ENCODE assay signal across 1 cellular context in the genomic region with DNA sequence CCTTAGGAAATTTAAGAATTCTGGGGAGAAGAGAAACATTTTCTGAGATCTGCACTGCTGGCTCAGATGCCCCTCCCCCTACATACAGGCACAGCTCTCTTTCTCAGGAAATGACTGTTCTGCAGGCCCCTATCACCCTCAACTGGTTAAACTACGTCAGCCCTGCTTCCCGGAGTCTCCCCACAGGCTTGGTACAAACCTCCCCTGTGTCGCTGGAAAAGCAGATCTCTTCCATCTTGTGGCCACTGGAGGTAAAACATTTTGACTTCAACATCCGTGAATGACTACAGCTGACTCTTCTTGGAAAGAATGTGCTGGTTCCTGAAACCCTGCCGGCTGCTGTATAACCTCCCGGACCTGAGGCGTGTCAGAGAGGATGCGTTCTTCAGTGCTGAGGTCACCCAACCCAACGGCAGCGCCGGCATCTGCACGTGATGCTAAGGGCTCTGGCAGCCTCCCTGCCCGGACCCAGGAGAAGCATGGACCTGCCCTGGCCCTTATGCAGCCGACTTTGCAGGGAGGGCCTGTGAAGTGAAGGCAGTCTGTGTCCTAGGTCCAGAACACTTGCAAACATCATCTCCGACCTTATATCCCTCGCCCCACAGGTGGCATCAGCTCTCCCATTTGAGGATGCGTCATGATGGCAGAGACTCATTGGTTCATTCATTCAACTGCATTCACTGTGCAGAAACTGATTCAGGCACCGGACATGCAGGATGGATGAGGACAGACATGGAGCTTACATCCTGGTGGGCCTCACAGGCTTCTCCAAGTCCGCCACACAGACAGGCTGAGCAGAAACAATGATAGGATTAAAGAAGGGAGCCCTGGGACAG.
TF ChIP-seq lines count a peak whose summit lies in the region.

No MANE protein-coding gene starts in this region.

TF ChIP-seq in HepG2, 621 proteins besides CTCF, POLR2A, EP300 and RAD21 (continued from another document and continues in another):
- TF ChIP-seq, protein P1, sequence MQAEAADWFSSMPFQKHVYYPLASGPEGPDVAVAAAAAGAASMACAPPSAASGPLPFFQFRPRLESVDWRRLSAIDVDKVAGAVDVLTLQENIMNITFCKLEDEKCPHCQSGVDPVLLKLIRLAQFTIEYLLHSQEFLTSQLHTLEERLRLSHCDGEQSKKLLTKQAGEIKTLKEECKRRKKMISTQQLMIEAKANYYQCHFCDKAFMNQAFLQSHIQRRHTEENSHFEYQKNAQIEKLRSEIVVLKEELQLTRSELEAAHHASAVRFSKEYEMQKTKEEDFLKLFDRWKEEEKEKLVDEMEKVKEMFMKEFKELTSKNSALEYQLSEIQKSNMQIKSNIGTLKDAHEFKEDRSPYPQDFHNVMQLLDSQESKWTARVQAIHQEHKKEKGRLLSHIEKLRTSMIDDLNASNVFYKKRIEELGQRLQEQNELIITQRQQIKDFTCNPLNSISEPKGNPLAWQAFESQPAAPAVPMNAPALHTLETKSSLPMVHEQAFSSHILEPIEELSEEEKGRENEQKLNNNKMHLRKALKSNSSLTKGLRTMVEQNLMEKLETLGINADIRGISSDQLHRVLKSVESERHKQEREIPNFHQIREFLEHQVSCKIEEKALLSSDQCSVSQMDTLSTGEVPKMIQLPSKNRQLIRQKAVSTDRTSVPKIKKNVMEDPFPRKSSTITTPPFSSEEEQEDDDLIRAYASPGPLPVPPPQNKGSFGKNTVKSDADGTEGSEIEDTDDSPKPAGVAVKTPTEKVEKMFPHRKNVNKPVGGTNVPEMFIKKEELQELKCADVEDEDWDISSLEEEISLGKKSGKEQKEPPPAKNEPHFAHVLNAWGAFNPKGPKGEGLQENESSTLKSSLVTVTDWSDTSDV (CRISPR knock-in tag; IDR thresholded peaks at IDR 0.05) = no peak
- TF ChIP-seq FOXC1 (CRISPR knock-in tag; IDR thresholded peaks at IDR 0.05; ENCODE audit: borderline replicate concordance) = no peak
- no peak for TF ChIP-seq ZNF891 (CRISPR knock-in tag; IDR thresholded peaks at IDR 0.05)
- TF ChIP-seq POGZ (CRISPR knock-in tag; IDR thresholded peaks at IDR 0.05) = no peak
- no peak for TF ChIP-seq SALL2 (CRISPR knock-in tag; IDR thresholded peaks at IDR 0.05)
- peak; percentile 36; the same call in 1 of the 2 replicates for TF ChIP-seq ETV5 (CRISPR knock-in tag; IDR thresholded peaks at IDR 0.05; ENCODE audit: borderline replicate concordance)
- TF ChIP-seq MIXL1 (CRISPR knock-in tag; IDR thresholded peaks at IDR 0.05) = no peak
- TF ChIP-seq SKIL (CRISPR knock-in tag; IDR thresholded peaks at IDR 0.05; ENCODE audit: borderline replicate concordance) = no peak
- no peak for TF ChIP-seq TRIM24 (CRISPR knock-in tag; IDR thresholded peaks at IDR 0.05)
- no peak for TF ChIP-seq AGO2 (optimal IDR thresholded peaks at IDR 0.05; ENCODE audit: low read depth, low read length)
- TF ChIP-seq, protein P2, sequence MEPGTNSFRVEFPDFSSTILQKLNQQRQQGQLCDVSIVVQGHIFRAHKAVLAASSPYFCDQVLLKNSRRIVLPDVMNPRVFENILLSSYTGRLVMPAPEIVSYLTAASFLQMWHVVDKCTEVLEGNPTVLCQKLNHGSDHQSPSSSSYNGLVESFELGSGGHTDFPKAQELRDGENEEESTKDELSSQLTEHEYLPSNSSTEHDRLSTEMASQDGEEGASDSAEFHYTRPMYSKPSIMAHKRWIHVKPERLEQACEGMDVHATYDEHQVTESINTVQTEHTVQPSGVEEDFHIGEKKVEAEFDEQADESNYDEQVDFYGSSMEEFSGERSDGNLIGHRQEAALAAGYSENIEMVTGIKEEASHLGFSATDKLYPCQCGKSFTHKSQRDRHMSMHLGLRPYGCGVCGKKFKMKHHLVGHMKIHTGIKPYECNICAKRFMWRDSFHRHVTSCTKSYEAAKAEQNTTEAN (CRISPR knock-in tag; conservative IDR thresholded peaks at IDR 0.05) = no peak
- TF ChIP-seq, protein P3, sequence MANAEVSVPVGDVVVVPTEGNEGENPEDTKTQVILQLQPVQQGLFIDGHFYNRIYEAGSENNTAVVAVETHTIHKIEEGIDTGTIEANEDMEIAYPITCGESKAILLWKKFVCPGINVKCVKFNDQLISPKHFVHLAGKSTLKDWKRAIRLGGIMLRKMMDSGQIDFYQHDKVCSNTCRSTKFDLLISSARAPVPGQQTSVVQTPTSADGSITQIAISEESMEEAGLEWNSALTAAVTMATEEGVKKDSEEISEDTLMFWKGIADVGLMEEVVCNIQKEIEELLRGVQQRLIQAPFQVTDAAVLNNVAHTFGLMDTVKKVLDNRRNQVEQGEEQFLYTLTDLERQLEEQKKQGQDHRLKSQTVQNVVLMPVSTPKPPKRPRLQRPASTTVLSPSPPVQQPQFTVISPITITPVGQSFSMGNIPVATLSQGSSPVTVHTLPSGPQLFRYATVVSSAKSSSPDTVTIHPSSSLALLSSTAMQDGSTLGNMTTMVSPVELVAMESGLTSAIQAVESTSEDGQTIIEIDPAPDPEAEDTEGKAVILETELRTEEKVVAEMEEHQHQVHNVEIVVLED (CRISPR knock-in tag; IDR thresholded peaks at IDR 0.05; ENCODE audit: borderline replicate concordance) = 0 out of 2 replicates have a peak, but pooled peaks have one; percentile 24
- TF ChIP-seq ZNF589 (CRISPR knock-in tag; conservative IDR thresholded peaks at IDR 0.05) = no peak
- no peak for TF ChIP-seq ZNF326 (CRISPR knock-in tag; IDR thresholded peaks at IDR 0.05; ENCODE audit: borderline replicate concordance)
- TF ChIP-seq ZKSCAN8 (CRISPR knock-in tag; IDR thresholded peaks at IDR 0.05; ENCODE audit: borderline replicate concordance) = no peak
- TF ChIP-seq RBM39 (IDR thresholded peaks at IDR 0.05; ENCODE audit: low read depth, low read length, poor library complexity, severe bottlenecking) = no peak
- TF ChIP-seq JUND (CRISPR knock-in tag; IDR thresholded peaks at IDR 0.05) = no peak
- no peak for TF ChIP-seq NONO (IDR thresholded peaks at IDR 0.05)
- 0 out of 2 replicates have a peak, but pooled peaks have one; percentile 48 for TF ChIP-seq NONO (CRISPR knock-in tag; conservative IDR thresholded peaks at IDR 0.05)
- TF ChIP-seq U2AF1 (optimal IDR thresholded peaks at IDR 0.05; ENCODE audit: low read depth, low read length) = no peak
- no peak for TF ChIP-seq ZNF7 (CRISPR knock-in tag; IDR thresholded peaks at IDR 0.05)
- TF ChIP-seq PAWR (CRISPR knock-in tag; IDR thresholded peaks at IDR 0.05; ENCODE audit: borderline replicate concordance) = no peak
- TF ChIP-seq POLR2AphosphoS5 (IDR thresholded peaks at IDR 0.05; ENCODE audit: low read depth, low read length) = no peak
- no peak for TF ChIP-seq IKZF1 (IDR thresholded peaks at IDR 0.05)
- peak; percentile 46 for TF ChIP-seq ZMYM4 (CRISPR knock-in tag; IDR thresholded peaks at IDR 0.05)
- no peak for TF ChIP-seq ZSCAN21 (CRISPR knock-in tag; IDR thresholded peaks at IDR 0.05; ENCODE audit: borderline replicate concordance)
- TF ChIP-seq PRDM4 (CRISPR knock-in tag; IDR thresholded peaks at IDR 0.05; ENCODE audit: borderline replicate concordance) = no peak
- TF ChIP-seq MEIS2 (CRISPR knock-in tag; IDR thresholded peaks at IDR 0.05) = no peak
- no peak for TF ChIP-seq JUNB (CRISPR knock-in tag; IDR thresholded peaks at IDR 0.05; ENCODE audit: borderline replicate concordance)
- peak; percentile 69 for TF ChIP-seq ZNF605 (CRISPR knock-in tag; IDR thresholded peaks at IDR 0.05)
- no peak for TF ChIP-seq RBAK (CRISPR knock-in tag; IDR thresholded peaks at IDR 0.05)
- TF ChIP-seq ZNF530 (CRISPR knock-in tag; IDR thresholded peaks at IDR 0.05; ENCODE audit: low read depth) = no peak
- no peak for TF ChIP-seq NFYB (CRISPR knock-in tag; IDR thresholded peaks at IDR 0.05)
- no peak; the same call in 1 of the 2 replicates for TF ChIP-seq ZNF281 (CRISPR knock-in tag; IDR thresholded peaks at IDR 0.05; ENCODE audit: borderline replicate concordance)
- no peak for TF ChIP-seq SMARCE1 (IDR thresholded peaks at IDR 0.05; ENCODE audit: borderline replicate concordance)
- no peak for TF ChIP-seq MXI1 (IDR thresholded peaks at IDR 0.05; ENCODE audit: borderline replicate concordance, low read depth, low read length)
- no peak for TF ChIP-seq TEAD3 (CRISPR knock-in tag; optimal IDR thresholded peaks at IDR 0.05; ENCODE audit: borderline replicate concordance)
- TF ChIP-seq ZSCAN30 (CRISPR knock-in tag; IDR thresholded peaks at IDR 0.05) = no peak
- TF ChIP-seq ZNF724P (CRISPR knock-in tag; IDR thresholded peaks at IDR 0.05; ENCODE audit: borderline replicate concordance) = no peak
- no peak for TF ChIP-seq TP53 (CRISPR knock-in tag; conservative IDR thresholded peaks at IDR 0.05)
- TF ChIP-seq ZNF235 (CRISPR knock-in tag; IDR thresholded peaks at IDR 0.05; ENCODE audit: borderline replicate concordance) = no peak
- no peak for TF ChIP-seq ZNF138 (CRISPR knock-in tag; IDR thresholded peaks at IDR 0.05; ENCODE audit: low read depth)
- TF ChIP-seq ZNF749 (CRISPR knock-in tag; IDR thresholded peaks at IDR 0.05; ENCODE audit: borderline replicate concordance) = no peak
- no peak for TF ChIP-seq GPN1 (CRISPR knock-in tag; IDR thresholded peaks at IDR 0.05; ENCODE audit: borderline replicate concordance)
- TF ChIP-seq ZNF547 (CRISPR knock-in tag; IDR thresholded peaks at IDR 0.05) = no peak
- TF ChIP-seq, protein P4, sequence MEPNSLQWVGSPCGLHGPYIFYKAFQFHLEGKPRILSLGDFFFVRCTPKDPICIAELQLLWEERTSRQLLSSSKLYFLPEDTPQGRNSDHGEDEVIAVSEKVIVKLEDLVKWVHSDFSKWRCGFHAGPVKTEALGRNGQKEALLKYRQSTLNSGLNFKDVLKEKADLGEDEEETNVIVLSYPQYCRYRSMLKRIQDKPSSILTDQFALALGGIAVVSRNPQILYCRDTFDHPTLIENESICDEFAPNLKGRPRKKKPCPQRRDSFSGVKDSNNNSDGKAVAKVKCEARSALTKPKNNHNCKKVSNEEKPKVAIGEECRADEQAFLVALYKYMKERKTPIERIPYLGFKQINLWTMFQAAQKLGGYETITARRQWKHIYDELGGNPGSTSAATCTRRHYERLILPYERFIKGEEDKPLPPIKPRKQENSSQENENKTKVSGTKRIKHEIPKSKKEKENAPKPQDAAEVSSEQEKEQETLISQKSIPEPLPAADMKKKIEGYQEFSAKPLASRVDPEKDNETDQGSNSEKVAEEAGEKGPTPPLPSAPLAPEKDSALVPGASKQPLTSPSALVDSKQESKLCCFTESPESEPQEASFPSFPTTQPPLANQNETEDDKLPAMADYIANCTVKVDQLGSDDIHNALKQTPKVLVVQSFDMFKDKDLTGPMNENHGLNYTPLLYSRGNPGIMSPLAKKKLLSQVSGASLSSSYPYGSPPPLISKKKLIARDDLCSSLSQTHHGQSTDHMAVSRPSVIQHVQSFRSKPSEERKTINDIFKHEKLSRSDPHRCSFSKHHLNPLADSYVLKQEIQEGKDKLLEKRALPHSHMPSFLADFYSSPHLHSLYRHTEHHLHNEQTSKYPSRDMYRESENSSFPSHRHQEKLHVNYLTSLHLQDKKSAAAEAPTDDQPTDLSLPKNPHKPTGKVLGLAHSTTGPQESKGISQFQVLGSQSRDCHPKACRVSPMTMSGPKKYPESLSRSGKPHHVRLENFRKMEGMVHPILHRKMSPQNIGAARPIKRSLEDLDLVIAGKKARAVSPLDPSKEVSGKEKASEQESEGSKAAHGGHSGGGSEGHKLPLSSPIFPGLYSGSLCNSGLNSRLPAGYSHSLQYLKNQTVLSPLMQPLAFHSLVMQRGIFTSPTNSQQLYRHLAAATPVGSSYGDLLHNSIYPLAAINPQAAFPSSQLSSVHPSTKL (CRISPR knock-in tag; IDR thresholded peaks at IDR 0.05) = 0 out of 2 replicates have a peak, but pooled peaks have one; percentile 10
- no peak for TF ChIP-seq ZNF251 (CRISPR knock-in tag; IDR thresholded peaks at IDR 0.05)
- TF ChIP-seq ARNT2 (CRISPR knock-in tag; IDR thresholded peaks at IDR 0.05; ENCODE audit: low read depth) = no peak
